In genomic region chr2:239734436-239735005, GRCh38 we compare ENCODE assay signal across 19 cellular contexts.
"Had no signal": no experiment of that assay in that cellular context is flagged by ENCODE, and none has a peak within 500 bp of the region (broad histone marks: within the 10 kb centered on the region; RNA-seq: fewer than 3 reads in every experiment).

No MANE protein-coding gene starts in this region.

- H3K9me3 ChIP-seq: body of pancreas had no signal

- H3K27ac ChIP-seq: body of pancreas, coronary artery, skin epidermis, tibial nerve, VCaP had no signal

- H3K4me3 ChIP-seq: body of pancreas, coronary artery, skin epidermis, tibial nerve had no signal

- H3K4me1 ChIP-seq: body of pancreas had no signal

- H3K36me3 ChIP-seq: tibial nerve had no signal

- DNase-seq: activated CD4-positive, alpha-beta T cell treated with anti-CD3 and anti-CD28 coated beads for 4 hours; activated CD4-positive, alpha-beta T cell treated with anti-CD3 and anti-CD28 coated beads, Interleukin-2, amount 50 U/mL, for 4 hours; activated CD8-positive, alpha-beta memory T cell treated with anti-CD3 and anti-CD28 coated beads for 24 hours; activated effector memory CD4-positive, alpha-beta T cell treated with Interleukin-2 at 50 U/mL for 16 hours; activated naive CD4-positive, alpha-beta T cell treated with Interleukin-2 at 50 U/mL for 16 hours; body of pancreas; cerebellar nuclear complex; effector memory CD4-positive, alpha-beta T cell; mammary epithelial cell; stimulated activated CD4-positive, alpha-beta T cell treated with anti-CD3 and anti-CD28 coated beads, Interleukin-4, amount 100 ng/mL, for 24 hours; stimulated activated naive B cell treated with anti-CD40 and anti-IgM and Interleukin-4, amounts not matched to agents 10 μg/mL and 1 μg/mL and 100 μg/mL, for 72 hours; SW 1271; T-helper 9 cell had no signal

- ATAC-seq: body of pancreas; naive thymus-derived CD8-positive, alpha-beta T cell; stimulated activated naive B cell treated with anti-CD40 and anti-IgM and Interleukin-4, amounts not matched to agents 10 μg/mL and 1 μg/mL and 100 μg/mL, for 72 hours had no signal

- H3K27me3 ChIP-seq: body of pancreas, dorsolateral prefrontal cortex, tibial nerve had no signal
